In genomic region chr15:64010719-64011118, GRCh38 we compare ENCODE assay signal across 8 cellular contexts. TPM values are rescaled to one million over a fixed set of nuclear protein-coding genes. Genes with fewer than 3 reads are reported as not detected.
DNase-seq lines count a peak whose midpoint lies in the region; ATAC-seq and TF ChIP-seq lines count a peak whose summit lies in the region.

No MANE protein-coding gene starts in this region.

- TF ChIP-seq CTCF in GM12865 (IDR thresholded peaks at IDR 0.05; ENCODE audit: insufficient read depth, low read depth, low read length, missing control alignments) = peak; percentile 37
- no peak for TF ChIP-seq CTCF in HEK293 (tag by site-specific recombination; IDR thresholded peaks at IDR 0.05)
- no peak for TF ChIP-seq CTCF in progenitor cell of endocrine pancreas (IDR thresholded peaks at IDR 0.05; ENCODE audit: unreplicated experiment)

- peaks cover 1% of the 10 kb centered on the region for H3K36me3 Mint-ChIP-seq in activated CD4-positive, alpha-beta T cell treated with anti-CD3 and anti-CD28 coated beads, Interleukin-2, amount 10 ng/mL, durations not matched to agents 24 days and 14 days (ENCODE audit: low read depth)
- H3K36me3 Mint-ChIP-seq in effector memory CD8-positive, alpha-beta T cell (ENCODE audit: insufficient read depth) = peaks cover 22% of the 10 kb centered on the region
- H3K36me3 Mint-ChIP-seq in progenitor cell of endocrine pancreas (ENCODE audit: insufficient read depth) = no peaks in the 10 kb centered on the region

- no peaks in the 10 kb centered on the region for H3K9me3 ChIP-seq in HEK293 (ENCODE audit: control insufficient read depth, insufficient read depth, low read depth, low read length)

- H3K27me3 Mint-ChIP-seq in activated CD4-positive, alpha-beta T cell treated with anti-CD3 and anti-CD28 coated beads, Interleukin-2, amount 10 ng/mL, durations not matched to agents 24 days and 14 days = no peaks in the 10 kb centered on the region
- no peaks in the 10 kb centered on the region for H3K27me3 Mint-ChIP-seq in effector memory CD8-positive, alpha-beta T cell
- H3K27me3 Mint-ChIP-seq in progenitor cell of endocrine pancreas = peaks cover 6% of the 10 kb centered on the region

- CTCF ChIA-PET in HEK293 (lab: Yijun Ruan, JAX) = interaction anchor here (1.6 kb wide), 1 partner anchor 65 kb away, joined by 4 read pairs; no protein-coding TSS in a partner anchor

- H3K36me3 ChIP-seq in HEK293 (ENCODE audit: control insufficient read depth in 2 of 2, insufficient read depth in 1 of 2, low read length in 2 of 2) = no peaks in the 10 kb centered on the region

- peaks cover 52% of the 10 kb centered on the region for H3K4me1 Mint-ChIP-seq in activated CD4-positive, alpha-beta T cell treated with anti-CD3 and anti-CD28 coated beads, Interleukin-2, amount 10 ng/mL, durations not matched to agents 24 days and 14 days
- H3K4me1 Mint-ChIP-seq in effector memory CD8-positive, alpha-beta T cell (ENCODE audit: low read depth in 2 of 2) = peaks cover 42 to 43% of the 10 kb centered on the region in 2 donors
- H3K4me1 Mint-ChIP-seq in progenitor cell of endocrine pancreas (ENCODE audit: low read depth) = no peaks in the 10 kb centered on the region

- POLR2A ChIA-PET in HEK293 (lab: Yijun Ruan, JAX) = no interaction called here

- peaks cover 5% of the 10 kb centered on the region; the same call in 1 of the 2 replicates for H3K4me1 ChIP-seq in HEK293 (ENCODE audit: control insufficient read depth, insufficient read depth, low read length)

- H3K27ac Mint-ChIP-seq in activated CD4-positive, alpha-beta T cell treated with anti-CD3 and anti-CD28 coated beads, Interleukin-2, amount 10 ng/mL, durations not matched to agents 24 days and 14 days = peak overlapping the region; percentile 88
- peak overlapping the region; percentile 98 to 99 for H3K27ac Mint-ChIP-seq in effector memory CD8-positive, alpha-beta T cell
- H3K27ac Mint-ChIP-seq in progenitor cell of endocrine pancreas = no peak overlapping the region

- H3K4me3 ChIP-seq in GM12865 (ENCODE audit: low read depth, low read length) (no peak overlapping the region), HEK293 (ENCODE audit: low read depth, low read length) (no peak overlapping the region)

- no peaks in the 10 kb centered on the region for H3K9me3 Mint-ChIP-seq in activated CD4-positive, alpha-beta T cell treated with anti-CD3 and anti-CD28 coated beads, Interleukin-2, amount 10 ng/mL, durations not matched to agents 24 days and 14 days
- no peaks in the 10 kb centered on the region for H3K9me3 Mint-ChIP-seq in effector memory CD8-positive, alpha-beta T cell
- no peaks in the 10 kb centered on the region for H3K9me3 Mint-ChIP-seq in progenitor cell of endocrine pancreas (ENCODE audit: low read depth)

- H3K27ac ChIP-seq in HEK293 (ENCODE audit: extremely low read depth, low read depth, low read length) = no peak overlapping the region

- H3K4me3 Mint-ChIP-seq in activated CD4-positive, alpha-beta T cell treated with anti-CD3 and anti-CD28 coated beads, Interleukin-2, amount 10 ng/mL, durations not matched to agents 24 days and 14 days = peak overlapping the region; percentile 72
- peak overlapping the region; percentile 84 to 85 for H3K4me3 Mint-ChIP-seq in effector memory CD8-positive, alpha-beta T cell
- no peak overlapping the region for H3K4me3 Mint-ChIP-seq in progenitor cell of endocrine pancreas (ENCODE audit: low read depth)

- DNase-seq in GM12865 (ENCODE audit: low read depth) = peak; percentile 98
- DNase-seq in MV-4-11 (lab: John Stamatoyannopoulos, UW) = peak; percentile 95
- peak; percentile 94 for DNase-seq in activated CD4-positive, alpha-beta T cell treated with anti-CD3 and anti-CD28 coated beads, Interleukin-2, amount 10 ng/mL, durations not matched to agents 24 days and 14 days
- peak; percentile 83 to 86 (median 86) for DNase-seq in effector memory CD8-positive, alpha-beta T cell
- DNase-seq in renal cortical epithelial cell (ENCODE audit: low read depth) = peak; percentile 100
- no peak for DNase-seq in progenitor cell of endocrine pancreas (ENCODE audit: low spot score, unreplicated experiment)
- DNase-seq in NCI-H1417 treated with DMSO at 0.1 percent for 48 hours (lab: John Stamatoyannopoulos, UW) = no peak

- peak; percentile 94 for ATAC-seq in effector memory CD8-positive, alpha-beta T cell (replicated peaks)

- intact Hi-C loops in activated CD4-positive, alpha-beta T cell treated with anti-CD3 and anti-CD28 coated beads, Interleukin-2, amount 10 ng/mL, durations not matched to agents 24 days and 14 days (cut with micrococcal nuclease) = loop anchor here (5.0 kb wide), 1 partner anchor 37 kb away; the partner anchor contains the start of gene DAPK2

TF ChIP-seq in HEK293, 187 proteins besides CTCF, POLR2A, EP300 and RAD21 (continues in another document):
- TF ChIP-seq ZNF626 (tag by site-specific recombination; IDR thresholded peaks at IDR 0.05) (no peak), ZBTB48 (tag by site-specific recombination; IDR thresholded peaks at IDR 0.05) (no peak), ZNF157 (tag by site-specific recombination; IDR thresholded peaks at IDR 0.05) (no peak), ZNF10 (tag by site-specific recombination; IDR thresholded peaks at IDR 0.05) (no peak), GLIS2 (tag by site-specific recombination; IDR thresholded peaks at IDR 0.05) (0 out of 2 replicates have a peak, but pooled peaks have one; percentile 40), SCRT2 (tag by site-specific recombination; IDR thresholded peaks at IDR 0.05) (peak; percentile 81), ZNF629 (tag by site-specific recombination; IDR thresholded peaks at IDR 0.05) (peak; percentile 36; the same call in 1 of the 2 replicates), GLIS1 (tag by site-specific recombination; IDR thresholded peaks at IDR 0.05) (peak; percentile 62; the same call in 1 of the 2 replicates), EGR2 (tag by site-specific recombination; IDR thresholded peaks at IDR 0.05; ENCODE audit: low read depth) (no peak), ZNF48 (tag by site-specific recombination; IDR thresholded peaks at IDR 0.05) (no peak), ZBTB10 (tag by site-specific recombination; IDR thresholded peaks at IDR 0.05) (no peak), ZNF394 (tag by site-specific recombination; IDR thresholded peaks at IDR 0.05; ENCODE audit: borderline replicate concordance) (no peak), ZSCAN23 (tag by site-specific recombination; IDR thresholded peaks at IDR 0.05) (no peak), ZBTB21 (tag by site-specific recombination; IDR thresholded peaks at IDR 0.05) (no peak), ZBTB20 (tag by site-specific recombination; IDR thresholded peaks at IDR 0.05) (peak; percentile 42; the same call in 1 of the 2 replicates)
- TF ChIP-seq, protein P1, sequence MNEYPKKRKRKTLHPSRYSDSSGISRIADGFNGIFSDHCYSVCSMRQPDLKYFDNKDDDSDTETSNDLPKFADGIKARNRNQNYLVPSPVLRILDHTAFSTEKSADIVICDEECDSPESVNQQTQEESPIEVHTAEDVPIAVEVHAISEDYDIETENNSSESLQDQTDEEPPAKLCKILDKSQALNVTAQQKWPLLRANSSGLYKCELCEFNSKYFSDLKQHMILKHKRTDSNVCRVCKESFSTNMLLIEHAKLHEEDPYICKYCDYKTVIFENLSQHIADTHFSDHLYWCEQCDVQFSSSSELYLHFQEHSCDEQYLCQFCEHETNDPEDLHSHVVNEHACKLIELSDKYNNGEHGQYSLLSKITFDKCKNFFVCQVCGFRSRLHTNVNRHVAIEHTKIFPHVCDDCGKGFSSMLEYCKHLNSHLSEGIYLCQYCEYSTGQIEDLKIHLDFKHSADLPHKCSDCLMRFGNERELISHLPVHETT (tag by site-specific recombination; IDR thresholded peaks at IDR 0.05) = no peak
- TF ChIP-seq, protein P2, sequence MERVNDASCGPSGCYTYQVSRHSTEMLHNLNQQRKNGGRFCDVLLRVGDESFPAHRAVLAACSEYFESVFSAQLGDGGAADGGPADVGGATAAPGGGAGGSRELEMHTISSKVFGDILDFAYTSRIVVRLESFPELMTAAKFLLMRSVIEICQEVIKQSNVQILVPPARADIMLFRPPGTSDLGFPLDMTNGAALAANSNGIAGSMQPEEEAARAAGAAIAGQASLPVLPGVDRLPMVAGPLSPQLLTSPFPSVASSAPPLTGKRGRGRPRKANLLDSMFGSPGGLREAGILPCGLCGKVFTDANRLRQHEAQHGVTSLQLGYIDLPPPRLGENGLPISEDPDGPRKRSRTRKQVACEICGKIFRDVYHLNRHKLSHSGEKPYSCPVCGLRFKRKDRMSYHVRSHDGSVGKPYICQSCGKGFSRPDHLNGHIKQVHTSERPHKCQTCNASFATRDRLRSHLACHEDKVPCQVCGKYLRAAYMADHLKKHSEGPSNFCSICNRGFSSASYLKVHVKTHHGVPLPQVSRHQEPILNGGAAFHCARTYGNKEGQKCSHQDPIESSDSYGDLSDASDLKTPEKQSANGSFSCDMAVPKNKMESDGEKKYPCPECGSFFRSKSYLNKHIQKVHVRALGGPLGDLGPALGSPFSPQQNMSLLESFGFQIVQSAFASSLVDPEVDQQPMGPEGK (tag by site-specific recombination; IDR thresholded peaks at IDR 0.05) = no peak

RNA-seq across cellular contexts. Expression of gene DAPK2, which starts 35.6 kb away (rescaled TPM):
- total RNA-seq in activated CD4-positive, alpha-beta T cell treated with anti-CD3 and anti-CD28 coated beads, Interleukin-2, amount 10 ng/mL, durations not matched to agents 24 days and 14 days = 3.7 and 4.3 TPM in 2 replicates
- total RNA-seq in renal cortical epithelial cell (0.17 and 0.94 TPM in 2 replicates), progenitor cell of endocrine pancreas (2.0 and 3.2 TPM in 2 replicates)

Comparison
In these comparisons a context has a peak if more than half of its experiments do, and no peak if none do; other contexts are left out.
1. DNase-seq: peak in GM12865 (single experiment), MV-4-11 (single experiment), activated CD4-positive, alpha-beta T cell treated with anti-CD3 and anti-CD28 coated beads, Interleukin-2, amount 10 ng/mL, durations not matched to agents 24 days and 14 days (single experiment), effector memory CD8-positive, alpha-beta T cell (3 of 3) and renal cortical epithelial cell (single experiment); none in progenitor cell of endocrine pancreas (single experiment) and NCI-H1417 treated with DMSO at 0.1 percent for 48 hours (single experiment).